In genomic region chr18:12863687-12864086, GRCh38 we compare ENCODE assay signal across 17 cellular contexts. TPM values are rescaled to one million over a fixed set of nuclear protein-coding genes. Genes with fewer than 3 reads are reported as not detected.
A peak's percentile ranks its signal among the peaks of the same experiment; 100 is the strongest.
DNase-seq lines count a peak whose midpoint lies in the region; ATAC-seq and TF ChIP-seq lines count a peak whose summit lies in the region.
"Had no signal": no experiment of that assay in that cellular context is flagged by ENCODE, and none has a peak within 500 bp of the region (broad histone marks: within the 10 kb centered on the region; RNA-seq: fewer than 3 reads in every experiment).

No MANE protein-coding gene starts in this region.

- no peak overlapping the region for H3K4me3 Mint-ChIP-seq in WTC11
- no peak overlapping the region for H3K4me3 Mint-ChIP-seq in activated CD4-positive, alpha-beta memory T cell treated with anti-CD3 and anti-CD28 coated beads, Interleukin-2, amount 10 ng/mL, durations not matched to agents 7 days and 5 days
- H3K4me3 Mint-ChIP-seq: CD8-positive, alpha-beta T cell had no signal

- H3K36me3 ChIP-seq in KMS-11 (ENCODE audit: insufficient read depth), result no peaks in the 10 kb centered on the region
- H3K36me3 ChIP-seq in mucosa of descending colon (ENCODE audit: low read depth), result no peaks in the 10 kb centered on the region
- no peaks in the 10 kb centered on the region for H3K36me3 ChIP-seq in SJCRH30
- H3K36me3 ChIP-seq: BE2C, HAP-1 had no signal

- H3K27ac ChIP-seq in KMS-11 (no peak overlapping the region), SJCRH30 (no peak overlapping the region)

- H3K4me1 ChIP-seq in KMS-11 (ENCODE audit: low read depth, poor library complexity, severe bottlenecking) (peaks cover 84% of the 10 kb centered on the region), mucosa of descending colon (ENCODE audit: low read depth) (peaks cover 16% of the 10 kb centered on the region), SJCRH30 (no peaks in the 10 kb centered on the region)
- H3K4me1 ChIP-seq: BE2C had no signal

- intact Hi-C loops in mucosa of descending colon (cut with DNase I, micrococcal nuclease), result no loop called here

- H3K9me3 ChIP-seq in mucosa of descending colon, result no peaks in the 10 kb centered on the region
- no peaks in the 10 kb centered on the region for H3K9me3 ChIP-seq in SJCRH30 (replicated peaks)
- H3K9me3 ChIP-seq: BE2C, HAP-1 had no signal

- H3K27ac Mint-ChIP-seq in WTC11, result peak overlapping the region; percentile 76; the same call in 1 of the 2 replicates
- no peak overlapping the region for H3K27ac Mint-ChIP-seq in activated CD4-positive, alpha-beta memory T cell treated with anti-CD3 and anti-CD28 coated beads, Interleukin-2, amount 10 ng/mL, durations not matched to agents 7 days and 5 days

- H3K4me3 ChIP-seq in KMS-11 (IDR thresholded peaks at IDR 0.05; ENCODE audit: insufficient read depth, low read depth, low read length) (no peak overlapping the region), mucosa of descending colon (no peak overlapping the region), SJCRH30 (no peak overlapping the region)
- H3K4me3 ChIP-seq: HAP-1 had no signal

- peaks cover 84% of the 10 kb centered on the region for H3K79me2 ChIP-seq in KMS-11 (ENCODE audit: insufficient read depth, low read depth)

- no peak overlapping the region for H2AFZ ChIP-seq in KMS-11 (ENCODE audit: low read depth)

- no peaks in the 10 kb centered on the region for H3K36me3 Mint-ChIP-seq in WTC11
- H3K36me3 Mint-ChIP-seq in activated CD4-positive, alpha-beta memory T cell treated with anti-CD3 and anti-CD28 coated beads, Interleukin-2, amount 10 ng/mL, durations not matched to agents 7 days and 5 days (ENCODE audit: low read depth), result peaks cover 16% of the 10 kb centered on the region

- ATAC-seq in WTC11 (no peak), mucosa of descending colon (no peak)
- ATAC-seq: CD8-positive, alpha-beta T cell; HepG2 had no signal

- no peak overlapping the region for H3K9ac ChIP-seq in KMS-11

- H3K4me1 Mint-ChIP-seq in WTC11, result peaks cover 29% of the 10 kb centered on the region
- H3K4me1 Mint-ChIP-seq in activated CD4-positive, alpha-beta memory T cell treated with anti-CD3 and anti-CD28 coated beads, Interleukin-2, amount 10 ng/mL, durations not matched to agents 7 days and 5 days, result peaks cover 53% of the 10 kb centered on the region

- H3K4me2 ChIP-seq in KMS-11, result peak overlapping the region; percentile 95

- POLR2A ChIA-PET in WTC11 (lab: Charles Lee), result interaction anchor here (0.6 to 1.2 kb wide), 4 partner anchors 9 to 87 kb away, joined by 3 read pairs; no protein-coding TSS in a partner anchor
- POLR2A ChIA-PET in activated CD4-positive, alpha-beta memory T cell treated with anti-CD3 and anti-CD28 coated beads, Interleukin-2, amount 10 ng/mL, durations not matched to agents 7 days and 5 days (lab: Charles Lee), result interaction anchor here (0.9 to 10.3 kb wide), 6 partner anchors 18 to 88 kb away, joined by 3 to 83 read pairs (median 4); partner anchors contain the start of gene PTPN2

- no peaks in the 10 kb centered on the region for H3K27me3 Mint-ChIP-seq in WTC11 (ENCODE audit: low read depth)
- H3K27me3 Mint-ChIP-seq in activated CD4-positive, alpha-beta memory T cell treated with anti-CD3 and anti-CD28 coated beads, Interleukin-2, amount 10 ng/mL, durations not matched to agents 7 days and 5 days, result no peaks in the 10 kb centered on the region

- no peaks in the 10 kb centered on the region for H3K9me3 Mint-ChIP-seq in WTC11
- H3K9me3 Mint-ChIP-seq in activated CD4-positive, alpha-beta memory T cell treated with anti-CD3 and anti-CD28 coated beads, Interleukin-2, amount 10 ng/mL, durations not matched to agents 7 days and 5 days, result no peaks in the 10 kb centered on the region
- H3K9me3 Mint-ChIP-seq: CD8-positive, alpha-beta T cell had no signal

- CTCF ChIA-PET in WTC11 (lab: Charles Lee), result interaction anchor here (0.6 kb wide), 1 partner anchor 11 kb away, joined by 4 read pairs; no protein-coding TSS in a partner anchor
- CTCF ChIA-PET in activated CD4-positive, alpha-beta memory T cell treated with anti-CD3 and anti-CD28 coated beads, Interleukin-2, amount 10 ng/mL, durations not matched to agents 7 days and 5 days (lab: Charles Lee), result interaction anchor here (1.0 to 2.2 kb wide), 3 partner anchors 20 to 41 kb away, joined by 3 to 7 read pairs (median 7); partner anchors contain the start of gene PTPN2

- no peak for DNase-seq in WTC11 (ENCODE audit: low spot score)
- peak; percentile 38 for DNase-seq in foreskin melanocyte
- DNase-seq in activated CD4-positive, alpha-beta memory T cell treated with anti-CD3 and anti-CD28 coated beads, Interleukin-2, amount 10 ng/mL, durations not matched to agents 7 days and 5 days, result no peak
- no peak for DNase-seq in stimulated activated CD4-positive, alpha-beta T cell treated with anti-CD3 and anti-CD28 coated beads, Interleukin-2, amount 100 ng/mL, for 48 hours
- no peak for DNase-seq in mucosa of descending colon
- no peak for DNase-seq in SJCRH30
- DNase-seq: BE2C; CD8-positive, alpha-beta T cell; DMS79 treated with DMSO at 0.1 percent for 48 hours; Karpas-422; NCI-H1105; NCI-H187; NCI-H446; NCI-H774 had no signal

- no peaks in the 10 kb centered on the region for H3K27me3 ChIP-seq in KMS-11 (ENCODE audit: insufficient read depth, low read depth)
- no peaks in the 10 kb centered on the region for H3K27me3 ChIP-seq in SJCRH30
- H3K27me3 ChIP-seq: BE2C had no signal

- H4K20me1 ChIP-seq in KMS-11 (ENCODE audit: insufficient read depth), result no peaks in the 10 kb centered on the region

- TF ChIP-seq CTCF in KMS-11 (conservative IDR thresholded peaks at IDR 0.05; ENCODE audit: low read depth, low read length) (no peak), WTC11 (IDR thresholded peaks at IDR 0.05) (no peak), mucosa of descending colon (IDR thresholded peaks at IDR 0.05) (no peak)

TF ChIP-seq in WTC11, 78 proteins besides CTCF, POLR2A, EP300 and RAD21 (continues in another document):
- TF ChIP-seq ATF3 (CRISPR knock-in tag; conservative IDR thresholded peaks at IDR 0.05) (no peak), FOXP1 (CRISPR knock-in tag; IDR thresholded peaks at IDR 0.05; ENCODE audit: borderline replicate concordance) (no peak), NR3C1 (CRISPR knock-in tag; conservative IDR thresholded peaks at IDR 0.05; ENCODE audit: low read depth) (no peak), GTF2I (CRISPR knock-in tag; conservative IDR thresholded peaks at IDR 0.05) (no peak), CREM (CRISPR knock-in tag; IDR thresholded peaks at IDR 0.05) (no peak), ZNF219 (CRISPR knock-in tag; IDR thresholded peaks at IDR 0.05; ENCODE audit: borderline replicate concordance) (no peak), PRRX2 (CRISPR knock-in tag; IDR thresholded peaks at IDR 0.05) (no peak), MAX (CRISPR knock-in tag; IDR thresholded peaks at IDR 0.05) (no peak), ZNF281 (CRISPR knock-in tag; IDR thresholded peaks at IDR 0.05) (no peak), RELA (CRISPR knock-in tag; IDR thresholded peaks at IDR 0.05; ENCODE audit: borderline replicate concordance) (no peak), ATF1 (CRISPR knock-in tag; IDR thresholded peaks at IDR 0.05) (no peak), TEAD1 (CRISPR knock-in tag; IDR thresholded peaks at IDR 0.05) (no peak), ZNF671 (CRISPR knock-in tag; IDR thresholded peaks at IDR 0.05) (no peak)

RNA-seq across cellular contexts. Expression of gene PTPN2, which starts 20.4 kb away (rescaled TPM):
- total RNA-seq in WTC11 (2021) (37.7 to 45.3 TPM (median 43.3 TPM) in 3 replicates), mucosa of descending colon (10 to 100 TPM; 28.9 to 42.0 (median 38.4) TPM)
- total RNA-seq in activated CD4-positive, alpha-beta memory T cell treated with anti-CD3 and anti-CD28 coated beads, Interleukin-2, amount 10 ng/mL, durations not matched to agents 7 days and 5 days, result 10 to 100 TPM; 82.9 to 90.8 TPM
- 23.5 and 23.7 TPM in 2 replicates for total RNA-seq in SJCRH30 (2014; rRNA removed; shearing (Covaris generic))
